ENCODE assay signal across 7 cellular contexts in genomic region chr4:170097681-170098080, GRCh38. TPM values are rescaled to one million over a fixed set of nuclear protein-coding genes. Genes with fewer than 3 reads are reported as not detected.
"Had no signal": no experiment of that assay in that cellular context is flagged by ENCODE, and none has a peak within 500 bp of the region (broad histone marks: within the 10 kb centered on the region; RNA-seq: fewer than 3 reads in every experiment).

No MANE protein-coding gene starts in this region.

- DNase-seq: IMR-90, KBM-7, KG1 had no signal

- H3K4me3 ChIP-seq: K562 had no signal

- H3K4me3 Mint-ChIP-seq: IgD-negative memory B cell had no signal

- ATAC-seq: HepG2, K562 had no signal

- H3K4me1 Mint-ChIP-seq: IgD-negative memory B cell had no signal

- H3K27ac Mint-ChIP-seq: IgD-negative memory B cell had no signal

- H3K27ac ChIP-seq: HL-60 had no signal

RNA-seq across cellular contexts. Expression of gene AADAT, which starts 7.9 kb away (rescaled TPM):
- polyA plus RNA-seq: IgD-negative memory B cell had no signal
